8 cellular contexts compared by ENCODE assay signal in the genomic region with DNA sequence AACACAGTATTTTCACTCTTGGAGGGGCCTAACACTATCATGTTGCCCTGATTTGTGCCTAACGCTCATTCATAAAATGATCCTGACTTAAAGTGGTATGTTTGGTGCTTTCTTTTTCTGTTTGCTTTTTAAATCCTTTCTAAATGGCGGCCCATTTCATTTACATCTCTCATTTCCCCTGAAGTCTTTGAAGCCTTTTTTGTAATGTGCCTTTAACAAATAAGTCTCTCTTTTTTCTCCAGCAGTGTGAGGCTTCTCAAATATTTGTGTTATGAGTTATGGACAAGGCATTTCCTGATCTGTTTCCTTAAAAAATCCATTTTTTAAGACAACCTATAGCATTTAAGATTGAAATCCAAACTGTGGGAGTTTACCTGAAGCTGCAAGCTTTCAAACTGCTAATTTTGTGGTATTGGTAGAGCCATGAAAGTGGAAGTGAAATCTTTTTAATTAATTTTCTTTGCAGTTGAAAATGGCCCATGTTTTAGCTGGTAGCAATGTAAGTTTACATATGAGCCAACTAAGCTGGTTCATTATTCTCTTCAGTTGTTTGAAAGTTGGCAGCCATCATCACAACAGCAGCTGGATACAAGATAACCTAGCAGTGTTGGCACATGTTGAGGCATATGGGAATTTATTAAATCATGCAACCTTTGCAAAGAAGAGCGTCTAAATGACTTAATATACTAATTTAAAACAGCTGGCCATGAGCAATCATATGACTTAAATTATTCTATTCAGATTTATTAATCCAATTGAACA.
DNase-seq lines count a peak whose midpoint lies in the region; ATAC-seq and TF ChIP-seq lines count a peak whose summit lies in the region.

No MANE protein-coding gene starts in this region.

- no peak overlapping the region for H3K9ac ChIP-seq in mammary epithelial cell (ENCODE audit: insufficient read depth, low read length)

- H3K4me1 Mint-ChIP-seq in CD8-positive, alpha-beta T cell (ENCODE audit: low read depth), result no peaks in the 10 kb centered on the region

- H3K9me3 ChIP-seq in mammary epithelial cell (replicated peaks; ENCODE audit: insufficient read depth, low read length), result no peaks in the 10 kb centered on the region
- H3K9me3 ChIP-seq in CD8-positive, alpha-beta T cell (ENCODE audit: low read length), result no peaks in the 10 kb centered on the region

- intact Hi-C loops in mammary epithelial cell (cut with micrococcal nuclease), result loop anchor here (5.0 kb wide), 1 partner anchor 127 kb away; no protein-coding TSS in a partner anchor
- intact Hi-C loops in CD8-positive, alpha-beta T cell (cut with DNase I, micrococcal nuclease), result no loop called here

- H3K27me3 ChIP-seq in mammary epithelial cell (ENCODE audit: insufficient read depth, low read length), result no peaks in the 10 kb centered on the region
- H3K27me3 ChIP-seq in CD8-positive, alpha-beta T cell (ENCODE audit: insufficient read depth, low read length), result no peaks in the 10 kb centered on the region

- peak overlapping the region; percentile 54 for H2AFZ ChIP-seq in mammary epithelial cell (ENCODE audit: low read depth, low read length)

- in situ Hi-C loops in mammary epithelial cell (cut with MboI; ENCODE audit: low sequenced_read_pairs in 2 of 2), result no loop called here

- H3K36me3 ChIP-seq in mammary epithelial cell (ENCODE audit: insufficient read depth, low read length), result no peaks in the 10 kb centered on the region
- H3K36me3 ChIP-seq in CD8-positive, alpha-beta T cell (ENCODE audit: insufficient read depth, low read length), result no peaks in the 10 kb centered on the region

- H3K4me1 ChIP-seq in mammary epithelial cell (ENCODE audit: insufficient read depth, low read length), result peaks cover 21% of the 10 kb centered on the region
- H3K4me1 ChIP-seq in CD8-positive, alpha-beta T cell (ENCODE audit: insufficient read depth, low read length), result no peaks in the 10 kb centered on the region

- peak overlapping the region; percentile 32 for H3K4me2 ChIP-seq in mammary epithelial cell (ENCODE audit: insufficient read depth, low read depth, low read length)

- WGBS in mammary epithelial cell (ENCODE audit: low coverage, missing lambda C conversion rate), result 46% methylated on average over 3 of the region's 3 CpGs

- DNase-seq in DMS153 treated with DMSO at 0.1 percent for 48 hours (lab: John Stamatoyannopoulos, UW; ENCODE audit: unreplicated experiment) (peak; percentile 69), mammary epithelial cell (peak; percentile 51), OCI-M2 (lab: John Stamatoyannopoulos, UW; ENCODE audit: unreplicated experiment) (no peak), AML-193 (lab: John Stamatoyannopoulos, UW) (no peak)
- DNase-seq in stimulated activated CD4-positive, alpha-beta T cell treated with anti-CD3 and anti-CD28 coated beads, Interleukin-4, amount 100 ng/mL, for 1 hour, result no peak
- no peak for DNase-seq in CD8-positive, alpha-beta T cell

- ATAC-seq in GM21515 (IDR thresholded peaks at IDR 0.05; ENCODE audit: unreplicated experiment) (peak; percentile 87), HG03571 (IDR thresholded peaks at IDR 0.05; ENCODE audit: unreplicated experiment) (peak; percentile 64)
- no peak for ATAC-seq in CD8-positive, alpha-beta T cell

- BruUV-seq in mammary epithelial cell (replicated peaks; lab: Mats Ljungman, UMichigan), result no TSS peak

- CTCF ChIA-PET in mammary epithelial cell (lab: Charles Lee; ENCODE audit: low non-redundant PET), result interaction anchor here (0.7 kb wide), 1 partner anchor 1466 kb away, joined by 5 read pairs; no protein-coding TSS in a partner anchor
- CTCF ChIA-PET in CD8-positive, alpha-beta T cell (lab: Charles Lee), result no interaction called here

- H3K9me3 Mint-ChIP-seq in CD8-positive, alpha-beta T cell, result peaks cover 6% of the 10 kb centered on the region

- H3K4me3 ChIP-seq in mammary epithelial cell (replicated peaks in 1 of 3; ENCODE audit: insufficient read depth in 1 of 3, low read depth in 2 of 3, low read length in 3 of 3), result no peak overlapping the region
- no peak overlapping the region for H3K4me3 ChIP-seq in CD8-positive, alpha-beta T cell (ENCODE audit: low read depth, low read length)

- no peaks in the 10 kb centered on the region for H4K20me1 ChIP-seq in mammary epithelial cell (ENCODE audit: insufficient read depth, low read length)

- POLR2A ChIA-PET in CD8-positive, alpha-beta T cell (lab: Charles Lee), result no interaction called here

- no peak overlapping the region for H3K4me3 Mint-ChIP-seq in CD8-positive, alpha-beta T cell

- no peaks in the 10 kb centered on the region for H3K79me2 ChIP-seq in mammary epithelial cell (ENCODE audit: insufficient read depth, low read length)

- no peak for TF ChIP-seq CTCF in mammary epithelial cell (conservative IDR thresholded peaks at IDR 0.05 in 1 of 2, IDR thresholded peaks at IDR 0.05 in 1 of 2; ENCODE audit: extremely low read depth in 1 of 2, insufficient read depth in 1 of 2, low read depth in 1 of 2, low read length in 2 of 2)
- TF ChIP-seq CTCF in CD8-positive, alpha-beta T cell (IDR thresholded peaks at IDR 0.05), result no peak

- dilution Hi-C loops in mammary epithelial cell (cut with HindIII; ENCODE audit: low sequenced_read_pairs), result no loop called here

- H3K27ac ChIP-seq in mammary epithelial cell (ENCODE audit: insufficient read depth, low read depth, low read length), result peak overlapping the region; percentile 13
- H3K27ac ChIP-seq in CD8-positive, alpha-beta T cell (ENCODE audit: low read depth, low read length), result no peak overlapping the region

- peaks cover 71% of the 10 kb centered on the region for H3K36me3 Mint-ChIP-seq in CD8-positive, alpha-beta T cell

- H3K27ac Mint-ChIP-seq in CD8-positive, alpha-beta T cell, result no peak overlapping the region

- H3K27me3 Mint-ChIP-seq in CD8-positive, alpha-beta T cell (ENCODE audit: low read depth), result no peaks in the 10 kb centered on the region

Comparison
In these comparisons a context has a peak if more than half of its experiments do, and no peak if none do; other contexts are left out.
1. DNase-seq: peak in DMS153 treated with DMSO at 0.1 percent for 48 hours (single experiment) and mammary epithelial cell (single experiment); none in OCI-M2 (single experiment), stimulated activated CD4-positive, alpha-beta T cell treated with anti-CD3 and anti-CD28 coated beads, Interleukin-4, amount 100 ng/mL, for 1 hour (single experiment), AML-193 (0 of 2) and CD8-positive, alpha-beta T cell (0 of 7).